In genomic region chr12:132285991-132286681, GRCh38 we compare ENCODE assay signal across 9 cellular contexts. TPM values are rescaled to one million over a fixed set of nuclear protein-coding genes. Genes with fewer than 3 reads are reported as not detected.
DNase-seq lines count a peak whose midpoint lies in the region; TF ChIP-seq lines count a peak whose summit lies in the region.
"Had no signal": no experiment of that assay in that cellular context is flagged by ENCODE, and none has a peak within 500 bp of the region (broad histone marks: within the 10 kb centered on the region; RNA-seq: fewer than 3 reads in every experiment).

No MANE protein-coding gene starts in this region.

- no peaks in the 10 kb centered on the region for H4K20me1 ChIP-seq in MM.1S (ENCODE audit: insufficient read depth, low read length)

- DNase-seq in HK-2 (ENCODE audit: unreplicated experiment): peak; percentile 51
- peak; percentile 55 to 81 (median 76) for DNase-seq in adrenal gland
- DNase-seq in hepatic stellate cell (ENCODE audit: low spot score): peak; percentile 61
- DNase-seq in spleen: no peak
- no peak for DNase-seq in MM.1S
- no peak for DNase-seq in stimulated activated CD4-positive, alpha-beta T cell treated with anti-CD3 and anti-CD28 coated beads, Interleukin-15, amount 100 ng/mL, for 24 hours
- DNase-seq in T-helper 2 cell treated with Interferon-gamma antibody and Interleukin-4, amounts not matched to agents 5 μg/mL and 100 μg/mL, for 36 hours (ENCODE audit: low spot score): no peak
- DNase-seq: activated CD4-positive, alpha-beta T cell treated with anti-CD3 and anti-CD28 coated beads for 1 hour had no signal

- no peaks in the 10 kb centered on the region for H3K4me1 Mint-ChIP-seq in T-helper 2 cell treated with Interferon-gamma antibody and Interleukin-4, amounts not matched to agents 5 μg/mL and 100 μg/mL, for 36 hours (ENCODE audit: low read depth)

- no peak overlapping the region for H2AFZ ChIP-seq in MM.1S (ENCODE audit: low read length)

- no peak for TF ChIP-seq CTCF in adrenal gland (IDR thresholded peaks at IDR 0.05)
- TF ChIP-seq CTCF in spleen (IDR thresholded peaks at IDR 0.05 in 8 of 11, conservative IDR thresholded peaks at IDR 0.05 in 3 of 11): no peak
- TF ChIP-seq CTCF in MM.1S (IDR thresholded peaks at IDR 0.05; ENCODE audit: low read length): no peak

- WGBS in adrenal gland, 4 donors: 8 to 15% (median 11%) methylated on average over 9 to 51 of the region's 51 CpGs
- WGBS in spleen, 5 donors: 8 to 17% (median 9%) methylated on average over 37 to 51 of the region's 51 CpGs

- H3K36me3 ChIP-seq in adrenal gland (replicated peaks in 1 of 2) (no peaks in the 10 kb centered on the region), spleen (no peaks in the 10 kb centered on the region), MM.1S (replicated peaks; ENCODE audit: insufficient read depth, low read length) (no peaks in the 10 kb centered on the region)

- H3K9me3 Mint-ChIP-seq in T-helper 2 cell treated with Interferon-gamma antibody and Interleukin-4, amounts not matched to agents 5 μg/mL and 100 μg/mL, for 36 hours: no peaks in the 10 kb centered on the region

- H3K27me3 ChIP-seq in adrenal gland: peaks cover under 1% of the 10 kb centered on the region
- peaks cover 0 to 72% (median 10%) of the 10 kb centered on the region in 7 donors for H3K27me3 ChIP-seq in spleen (replicated peaks in 1 of 7)
- no peaks in the 10 kb centered on the region; the same call in 1 of the 2 replicates for H3K27me3 ChIP-seq in MM.1S (replicated peaks; ENCODE audit: insufficient read depth, low read length)

- H3K9me3 ChIP-seq in adrenal gland (replicated peaks in 1 of 3): no peaks in the 10 kb centered on the region
- no peaks in the 10 kb centered on the region for H3K9me3 ChIP-seq in spleen
- H3K9me3 ChIP-seq in MM.1S (replicated peaks; ENCODE audit: insufficient read depth, low read length): no peaks in the 10 kb centered on the region

- no peak overlapping the region for H3K27ac ChIP-seq in adrenal gland
- H3K27ac ChIP-seq in spleen: peak overlapping the region in 5 of 8 donors; percentile 26 to 53 (median 50)
- no peak overlapping the region for H3K27ac ChIP-seq in MM.1S (ENCODE audit: low read length)
- H3K27ac ChIP-seq: KMS-11 had no signal

- H3K9me2 ChIP-seq in MM.1S (replicated peaks; ENCODE audit: insufficient read depth, low read length): no peaks in the 10 kb centered on the region

- H3K4me1 ChIP-seq in adrenal gland (replicated peaks in 1 of 2) (no peaks in the 10 kb centered on the region), spleen (peaks cover 0 to 44% (median 23%) of the 10 kb centered on the region in 6 donors), MM.1S (ENCODE audit: low read length) (no peaks in the 10 kb centered on the region)

- no peaks in the 10 kb centered on the region for H3K79me2 ChIP-seq in MM.1S (ENCODE audit: low read length)

- no peaks in the 10 kb centered on the region for H3F3A ChIP-seq in MM.1S (ENCODE audit: insufficient read depth, low read length)

- no peak overlapping the region for H3K27ac Mint-ChIP-seq in T-helper 2 cell treated with Interferon-gamma antibody and Interleukin-4, amounts not matched to agents 5 μg/mL and 100 μg/mL, for 36 hours

- no peaks in the 10 kb centered on the region for H3K36me3 Mint-ChIP-seq in T-helper 2 cell treated with Interferon-gamma antibody and Interleukin-4, amounts not matched to agents 5 μg/mL and 100 μg/mL, for 36 hours (ENCODE audit: low read depth)

- peaks cover 12% of the 10 kb centered on the region for H3K27me3 Mint-ChIP-seq in T-helper 2 cell treated with Interferon-gamma antibody and Interleukin-4, amounts not matched to agents 5 μg/mL and 100 μg/mL, for 36 hours (ENCODE audit: low read depth)

- peak overlapping the region in 1 of 4 donors; percentile 23 for H3K4me3 ChIP-seq in adrenal gland
- H3K4me3 ChIP-seq in spleen: peak overlapping the region in 4 of 8 donors; percentile 9 to 52 (median 18)
- H3K4me3 ChIP-seq in MM.1S (ENCODE audit: low read length): no peak overlapping the region

- no peak overlapping the region for H3K9ac ChIP-seq in MM.1S (ENCODE audit: low read length)
- H3K9ac ChIP-seq: KMS-11 had no signal

- no peak for TF ChIP-seq POLR2A in adrenal gland (IDR thresholded peaks at IDR 0.05)
- TF ChIP-seq POLR2A in spleen (IDR thresholded peaks at IDR 0.05): no peak

- no peak overlapping the region for H3K4me2 ChIP-seq in MM.1S (ENCODE audit: low read depth, low read length)
- H3K4me2 ChIP-seq: KMS-11 had no signal

- intact Hi-C loops in adrenal gland (cut with DNase I): no loop called here
- intact Hi-C loops in spleen (cut with DNase I; ENCODE audit: low total_unique reads): no loop called here

- no peak overlapping the region for H3K4me3 Mint-ChIP-seq in T-helper 2 cell treated with Interferon-gamma antibody and Interleukin-4, amounts not matched to agents 5 μg/mL and 100 μg/mL, for 36 hours

RNA-seq across cellular contexts. Expression of gene GALNT9, which starts 43.3 kb away (rescaled TPM):
- total RNA-seq in adrenal gland (1 to 10 TPM in 5 of 8 donors, under 1 TPM in 2, not detected in 1; 0.57 to 7.8 (median 1.8) TPM), spleen (1 to 10 TPM in 5 of 7 donors, under 1 TPM in 2; 0.52 to 2.4 (median 1.4) TPM)
- polyA plus RNA-seq in adrenal gland (1 to 10 TPM in 1 of 3 donors, under 1 TPM in 2; 0.44 to 2.5 (median 0.72) TPM), spleen (under 1 TPM; 0.20 to 0.51 (median 0.30) TPM)

Comparison
In these comparisons a context has a peak if more than half of its experiments do, and no peak if none do; other contexts are left out.
1. DNase-seq: peak in HK-2 (single experiment), adrenal gland (7 of 7) and hepatic stellate cell (single experiment); none in spleen (single experiment), MM.1S (single experiment), stimulated activated CD4-positive, alpha-beta T cell treated with anti-CD3 and anti-CD28 coated beads, Interleukin-15, amount 100 ng/mL, for 24 hours (single experiment) and T-helper 2 cell treated with Interferon-gamma antibody and Interleukin-4, amounts not matched to agents 5 μg/mL and 100 μg/mL, for 36 hours (single experiment).
2. H3K27ac ChIP-seq: peak in spleen (5 of 8); none in adrenal gland (0 of 5) and MM.1S (single experiment).